ENCODE assay signal across 10 cellular contexts in the genomic region with DNA sequence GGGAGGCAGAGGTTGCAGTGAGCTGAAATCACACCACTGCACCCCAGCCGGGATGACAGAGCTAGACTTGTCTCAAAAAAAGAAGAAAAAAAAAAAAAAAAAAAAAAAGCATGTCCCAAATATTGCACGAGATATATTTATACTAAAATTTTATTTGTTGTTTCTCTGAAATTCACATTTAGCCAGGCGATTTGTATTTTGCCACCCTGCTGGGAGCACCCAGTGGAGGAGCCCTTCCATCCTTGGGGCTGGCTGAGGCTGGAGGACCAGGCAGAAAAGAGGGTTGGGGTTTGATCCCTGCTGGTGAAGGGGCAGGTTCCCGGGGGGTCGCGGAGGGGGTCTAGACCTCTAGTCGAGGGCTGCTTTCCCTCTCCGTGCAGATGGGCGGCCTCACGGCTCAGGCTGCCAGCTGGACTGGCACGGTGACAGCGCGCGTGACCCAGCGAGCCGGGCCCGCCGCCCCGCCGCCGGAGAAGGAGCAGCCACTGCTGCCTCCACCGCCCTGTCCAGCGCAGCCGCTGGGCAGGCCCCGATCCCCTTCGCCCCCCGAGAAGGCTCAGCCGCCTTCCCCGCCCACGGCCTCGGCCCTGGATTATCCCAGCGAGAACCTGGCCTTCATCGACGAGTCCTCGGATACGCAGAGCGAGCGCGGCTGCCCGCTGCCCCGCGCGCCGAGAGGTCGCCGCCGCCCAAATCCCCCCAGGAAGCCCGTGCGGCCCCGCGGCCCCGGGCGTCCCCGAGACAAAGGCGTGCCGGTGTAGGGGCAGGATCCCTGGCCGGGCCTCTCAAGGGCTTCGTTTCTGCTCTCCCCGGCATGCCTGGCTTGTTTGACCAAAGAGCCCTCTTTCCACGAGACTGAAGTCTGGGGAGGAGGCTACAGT. TPM values are rescaled to one million over a fixed set of nuclear protein-coding genes. Genes with fewer than 3 reads are reported as not detected.
A peak's percentile ranks its signal among the peaks of the same experiment; 100 is the strongest.
DNase-seq lines count a peak whose midpoint lies in the region; ATAC-seq and TF ChIP-seq lines count a peak whose summit lies in the region.
"Had no signal": no experiment of that assay in that cellular context is flagged by ENCODE, and none has a peak within 500 bp of the region (broad histone marks: within the 10 kb centered on the region; RNA-seq: fewer than 3 reads in every experiment).

No MANE protein-coding gene starts in this region.

- DNase-seq in CD1c-positive myeloid dendritic cell (ENCODE audit: extremely low spot score) (peak; percentile 41), RWPE1 (ENCODE audit: low spot score) (no peak), cardiac muscle cell (ENCODE audit: low read depth in 1 of 2, low spot score in 1 of 2) (peak; percentile 30 to 42), posterior cingulate gyrus (peak in 9 of 10 donors; percentile 60 to 95 (median 76)), NCI-H1048 (lab: John Stamatoyannopoulos, UW) (no peak), GM10266 (ENCODE audit: extremely low spot score) (no peak), NCI-H2227 (lab: John Stamatoyannopoulos, UW; ENCODE audit: unreplicated experiment) (no peak)
- DNase-seq: kidney glomerular epithelial cell had no signal

- no peak for TF ChIP-seq CTCF in RWPE1 (conservative IDR thresholded peaks at IDR 0.05; ENCODE audit: low read depth)
- TF ChIP-seq CTCF in cardiac muscle cell (IDR thresholded peaks at IDR 0.05; ENCODE audit: low read depth, low read length): no peak
- TF ChIP-seq CTCF in GM10266 (IDR thresholded peaks at IDR 0.05; ENCODE audit: control insufficient read depth, insufficient read depth, low read depth, missing control alignments): no peak

- H3K9me3 ChIP-seq in cardiac muscle cell (ENCODE audit: low read depth): no peaks in the 10 kb centered on the region

- peaks cover 78% of the 10 kb centered on the region for H3K27me3 ChIP-seq in cardiac muscle cell

- CTCF ChIA-PET in RWPE1 (lab: Yijun Ruan, JAX): interaction anchor here (0.7 kb wide), 1 partner anchor 34 kb away, joined by 5 read pairs; no protein-coding TSS in a partner anchor

- POLR2A ChIA-PET in RWPE1 (lab: Yijun Ruan, JAX; ENCODE audit: low non-redundant PET): no interaction called here

- H3K4me3 ChIP-seq in cardiac muscle cell: peak overlapping the region; percentile 3

- intact Hi-C loops in posterior cingulate gyrus (cut with DNase I): no loop called here

- H3K27ac ChIP-seq in RWPE1 (peak overlapping the region; percentile 42), cardiac muscle cell (no peak overlapping the region)

- ATAC-seq in HG02981 (IDR thresholded peaks at IDR 0.05; ENCODE audit: unreplicated experiment): no peak

- no peaks in the 10 kb centered on the region for H3K36me3 ChIP-seq in cardiac muscle cell

- H3K4me1 ChIP-seq in cardiac muscle cell (ENCODE audit: low read depth): peaks cover 4% of the 10 kb centered on the region

RNA-seq across cellular contexts. Expression of a gene that starts 1.0 kb away (rescaled TPM):
- not detected in 2 replicates for total RNA-seq in cardiac muscle cell
- polyA plus RNA-seq in cardiac muscle cell: 0.54 and 0.56 TPM in 2 replicates

RNA-seq across cellular contexts. Expression of a gene that starts 6.1 kb away (rescaled TPM):
- total RNA-seq in cardiac muscle cell: 77.0 and 94.0 TPM in 2 replicates
- 48.8 and 49.3 TPM in 2 replicates for polyA plus RNA-seq in cardiac muscle cell

RNA-seq across cellular contexts. Expression of a gene that starts 8.1 kb away (rescaled TPM):
- total RNA-seq in cardiac muscle cell: not detected in 2 replicates
- not detected in 2 replicates for polyA plus RNA-seq in cardiac muscle cell
- total RNA-seq: SK-MEL-5 had no signal

RNA-seq across cellular contexts. Expression of a gene that starts 13.6 kb away (rescaled TPM):
- total RNA-seq in cardiac muscle cell: 37.7 and 41.4 TPM in 2 replicates
- 67.8 and 82.6 TPM in 2 replicates for polyA plus RNA-seq in cardiac muscle cell

RNA-seq across cellular contexts. Expression of a gene that starts 14.7 kb away (rescaled TPM):
- 155 and 200 TPM in 2 replicates for total RNA-seq in cardiac muscle cell
- 168 and 195 TPM in 2 replicates for polyA plus RNA-seq in cardiac muscle cell

Comparison
In these comparisons a context has a peak if more than half of its experiments do, and no peak if none do; other contexts are left out.
1. DNase-seq: peak in CD1c-positive myeloid dendritic cell (single experiment), cardiac muscle cell (2 of 2) and posterior cingulate gyrus (9 of 10); none in RWPE1 (single experiment), NCI-H1048 (single experiment), GM10266 (single experiment) and NCI-H2227 (single experiment).